Comparison of ENCODE assay signal across 28 cellular contexts in the genomic region with DNA sequence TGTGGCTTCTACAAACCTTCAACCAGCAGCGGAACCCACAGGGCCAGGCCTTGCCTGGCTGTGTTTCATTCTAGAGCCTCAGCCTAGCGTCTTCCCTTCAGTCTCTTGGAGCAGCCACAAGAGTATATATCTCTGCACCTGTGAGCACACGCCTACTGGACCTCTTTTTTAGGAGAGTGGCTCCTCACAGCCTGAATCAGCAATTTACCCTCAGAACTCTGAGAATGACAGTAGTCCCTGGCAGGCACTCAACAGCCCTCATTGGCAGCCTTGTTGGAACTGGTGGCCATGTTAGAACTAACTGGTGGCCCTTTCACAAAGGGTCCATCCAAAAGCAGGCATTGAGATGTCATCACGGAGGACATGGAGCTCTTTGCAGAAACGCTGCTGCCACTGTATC.
"Had no signal": no experiment of that assay in that cellular context is flagged by ENCODE, and none has a peak within 500 bp of the region (broad histone marks: within the 10 kb centered on the region; RNA-seq: fewer than 3 reads in every experiment).

No MANE protein-coding gene starts in this region.

- FAIRE-seq: keratinocyte, urothelium cell line had no signal

- H3K79me2 ChIP-seq: parathyroid adenoma had no signal

- ATAC-seq: left lobe of liver, natural killer cell, sciatic nerve had no signal

- H3K36me3 ChIP-seq: heart right ventricle, neural progenitor cell, neutrophil, right atrium auricular region, suprapubic skin, thoracic aorta, tibial artery, upper lobe of right lung had no signal

- DNase-seq: hippocampal formation; kidney glomerular epithelial cell; mesendoderm; naive B cell; natural killer cell; nephron progenitor cell; occipital lobe; stimulated activated CD4-positive, alpha-beta T cell treated with anti-CD3 and anti-CD28 coated beads, Interleukin-12 subunit alpha, Interleukin-12 subunit beta, amount 100 ng/mL, for 4 hours; stimulated activated CD4-positive, alpha-beta T cell treated with anti-CD3 and anti-CD28 coated beads, Interleukin-15, amount 100 ng/mL, for 24 hours; stimulated activated CD4-positive, alpha-beta T cell treated with anti-CD3 and anti-CD28 coated beads, Interleukin-2, amount 100 ng/mL, for 24 hours; stimulated activated CD4-positive, alpha-beta T cell treated with anti-CD3 and anti-CD28 coated beads, Interleukin-4, amount 100 ng/mL, for 1 hour; stimulated activated naive CD4-positive, alpha-beta T cell; tibial artery; trophoblast cell; upper lobe of right lung had no signal

- H3K9me3 ChIP-seq: neutrophil, suprapubic skin, thoracic aorta, tibial artery, upper lobe of right lung had no signal

- H3K27me3 ChIP-seq: neural progenitor cell, neutrophil, right atrium auricular region, suprapubic skin, tibial artery, upper lobe of right lung had no signal

- H3K27ac ChIP-seq: neural progenitor cell, neutrophil, parathyroid adenoma, right atrium auricular region, skin epidermis, suprapubic skin, thoracic aorta, tibial artery, upper lobe of right lung had no signal

- H3K4me3 ChIP-seq: heart right ventricle, lung, neural progenitor cell, right atrium auricular region, skin epidermis, suprapubic skin, thoracic aorta, tibial artery, upper lobe of right lung had no signal

- H2AFZ ChIP-seq: neural progenitor cell, parathyroid adenoma had no signal

- H3K9ac ChIP-seq: neural progenitor cell, parathyroid adenoma had no signal

- H3K4me1 ChIP-seq: parathyroid adenoma, right atrium auricular region, suprapubic skin, upper lobe of right lung had no signal

- H3K4me2 ChIP-seq: neural progenitor cell had no signal
